ENCODE assay signal across 17 cellular contexts in the genomic region with DNA sequence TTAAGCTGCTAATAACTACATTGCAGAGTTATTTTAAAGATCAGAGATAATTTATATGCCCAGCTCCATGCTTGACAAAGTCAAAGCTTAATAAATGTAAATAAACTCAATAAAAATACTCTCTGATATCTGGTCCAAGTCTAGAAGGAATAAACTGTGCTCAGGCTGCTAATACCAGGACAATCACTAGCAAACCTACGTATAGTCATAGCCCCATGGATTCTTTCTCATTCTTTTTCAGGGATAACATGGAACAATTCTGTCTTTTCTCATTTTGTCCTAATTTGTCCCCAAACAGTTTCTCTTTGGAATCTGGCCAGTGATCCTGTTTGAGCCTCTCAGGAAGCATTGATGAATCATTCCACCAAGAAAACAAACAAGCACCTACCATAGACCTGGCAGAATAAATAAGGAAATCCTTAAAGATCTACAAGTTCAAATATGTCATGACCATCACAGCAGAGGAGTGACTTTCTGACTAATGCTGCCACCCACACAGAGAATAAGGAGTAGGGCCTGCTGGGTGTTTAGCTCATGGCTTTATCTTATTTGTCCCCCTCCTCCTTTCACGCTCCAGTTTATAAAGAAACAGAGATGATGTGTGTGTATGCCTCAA. TPM values are rescaled to one million over a fixed set of nuclear protein-coding genes. Genes with fewer than 3 reads are reported as not detected.
A peak's percentile ranks its signal among the peaks of the same experiment; 100 is the strongest.
DNase-seq lines count a peak whose midpoint lies in the region; ATAC-seq and TF ChIP-seq lines count a peak whose summit lies in the region.
"Had no signal": no experiment of that assay in that cellular context is flagged by ENCODE, and none has a peak within 500 bp of the region (broad histone marks: within the 10 kb centered on the region; RNA-seq: fewer than 3 reads in every experiment).

No MANE protein-coding gene starts in this region.

- H3K4me3 ChIP-seq in GM23338 (no peak overlapping the region), fibroblast of mammary gland (ENCODE audit: control insufficient read depth, low read depth, low read length) (no peak overlapping the region), prostate gland (no peak overlapping the region)
- no peak overlapping the region for H3K4me3 ChIP-seq in CD4-positive, alpha-beta memory T cell (ENCODE audit: low read length in 2 of 2)

- in situ Hi-C loops in G401 (cut with HindIII; ENCODE audit: low sequenced_read_pairs): no loop called here

- H3K4me3 Mint-ChIP-seq in GM23338: no peak overlapping the region
- H3K4me3 Mint-ChIP-seq in CD4-positive, alpha-beta memory T cell: no peak overlapping the region
- H3K4me3 Mint-ChIP-seq: activated CD8-positive, alpha-beta T cell treated with anti-CD3 and anti-CD28 coated beads for 36 hours had no signal

- POLR2A ChIA-PET in RWPE1 (lab: Yijun Ruan, JAX; ENCODE audit: low non-redundant PET): no interaction called here
- POLR2A ChIA-PET in CD4-positive, alpha-beta memory T cell (lab: Charles Lee; ENCODE audit: partially characterized antibody): no interaction called here

- no peaks in the 10 kb centered on the region for H3F3A ChIP-seq in GM23338 (replicated peaks; ENCODE audit: low read depth)

- no peak for TF ChIP-seq POLR2A in prostate gland (IDR thresholded peaks at IDR 0.05)

- H3K27me3 Mint-ChIP-seq in GM23338 (ENCODE audit: insufficient read depth, low read depth, poor library complexity): peaks cover 7% of the 10 kb centered on the region
- no peaks in the 10 kb centered on the region for H3K27me3 Mint-ChIP-seq in CD4-positive, alpha-beta memory T cell
- H3K27me3 Mint-ChIP-seq: activated CD8-positive, alpha-beta T cell treated with anti-CD3 and anti-CD28 coated beads for 36 hours had no signal

- intact Hi-C loops in CD4-positive, alpha-beta memory T cell (cut with micrococcal nuclease): no loop called here
- intact Hi-C loops in prostate gland (cut with DNase I): no loop called here

- peaks cover 34% of the 10 kb centered on the region for H3K4me1 Mint-ChIP-seq in GM23338
- H3K4me1 Mint-ChIP-seq in CD4-positive, alpha-beta memory T cell: peaks cover 0 to 5% (median under 1%) of the 10 kb centered on the region in 4 donors

- H3K4me2 ChIP-seq in GM23338: no peak overlapping the region
- H3K4me2 ChIP-seq: KMS-11 had no signal

- DNase-seq in GM23338 (ENCODE audit: low spot score) (no peak), RWPE1 (ENCODE audit: low spot score) (peak; percentile 44), fibroblast of mammary gland (ENCODE audit: low read depth) (peak; percentile 43), renal cortical epithelial cell (ENCODE audit: low read depth) (peak; percentile 90), G401 (ENCODE audit: low spot score) (no peak), prostate gland (ENCODE audit: low spot score) (no peak)
- no peak for DNase-seq in CD4-positive, alpha-beta memory T cell
- DNase-seq in stimulated activated naive CD4-positive, alpha-beta T cell treated with Interleukin-2 at 50 U/mL for 16 hours (lab: John Stamatoyannopoulos, UW): no peak
- DNase-seq: activated CD8-positive, alpha-beta T cell treated with anti-CD3 and anti-CD28 coated beads for 36 hours; activated naive CD4-positive, alpha-beta T cell treated with anti-CD3 and anti-CD28 coated beads, Interleukin-2, amount 50 U/mL, for 16 hours; midbrain; NCI-H2171; posterior cingulate gyrus; stimulated activated CD4-positive, alpha-beta T cell treated with anti-CD3 and anti-CD28 coated beads, Interleukin-4, amount 100 ng/mL, for 1 hour; stimulated activated naive CD8-positive, alpha-beta T cell treated with anti-CD3 and anti-CD28 coated beads, Interleukin-15, Interleukin-2, amounts not matched to agents 100 U/mL and 50 U/mL, for 24 hours had no signal

- no peaks in the 10 kb centered on the region for H3K9me3 ChIP-seq in CD4-positive, alpha-beta memory T cell (ENCODE audit: control insufficient read depth in 1 of 2, low read length in 2 of 2)
- no peaks in the 10 kb centered on the region for H3K9me3 ChIP-seq in prostate gland

- no peaks in the 10 kb centered on the region for H3K9me2 ChIP-seq in GM23338 (ENCODE audit: insufficient read depth)

- H3K27me3 ChIP-seq in GM23338 (ENCODE audit: insufficient read depth) (no peaks in the 10 kb centered on the region), prostate gland (replicated peaks; ENCODE audit: insufficient read depth) (no peaks in the 10 kb centered on the region)
- H3K27me3 ChIP-seq in CD4-positive, alpha-beta memory T cell (ENCODE audit: insufficient read depth, low read length): no peaks in the 10 kb centered on the region

- no peaks in the 10 kb centered on the region for H3K9me3 Mint-ChIP-seq in GM23338
- no peaks in the 10 kb centered on the region for H3K9me3 Mint-ChIP-seq in CD4-positive, alpha-beta memory T cell
- H3K9me3 Mint-ChIP-seq: activated CD8-positive, alpha-beta T cell treated with anti-CD3 and anti-CD28 coated beads for 36 hours had no signal

- H2AFZ ChIP-seq in GM23338: no peak overlapping the region

- H3K27ac ChIP-seq in GM23338 (ENCODE audit: low read depth) (peak overlapping the region; percentile 7), RWPE1 (no peak overlapping the region), prostate gland (no peak overlapping the region)
- no peak overlapping the region for H3K27ac ChIP-seq in CD4-positive, alpha-beta memory T cell (ENCODE audit: low read depth, low read length)
- H3K27ac ChIP-seq: KMS-11 had no signal

- peaks cover 20% of the 10 kb centered on the region for H3K4me1 ChIP-seq in GM23338 (ENCODE audit: insufficient read depth)
- no peaks in the 10 kb centered on the region for H3K4me1 ChIP-seq in CD4-positive, alpha-beta memory T cell (ENCODE audit: insufficient read depth, low read length)
- no peaks in the 10 kb centered on the region for H3K4me1 ChIP-seq in prostate gland (replicated peaks)

- H3K27ac Mint-ChIP-seq in GM23338: 0 out of 2 replicates have a peak overlapping the region, but pooled peaks have one; percentile 96
- H3K27ac Mint-ChIP-seq in CD4-positive, alpha-beta memory T cell: no peak overlapping the region
- H3K27ac Mint-ChIP-seq: activated CD8-positive, alpha-beta T cell treated with anti-CD3 and anti-CD28 coated beads for 36 hours had no signal

- WGBS in prostate gland: 44% methylated on average over 2 of the region's 2 CpGs

- H3K36me3 ChIP-seq in GM23338 (ENCODE audit: insufficient read depth): no peaks in the 10 kb centered on the region
- no peaks in the 10 kb centered on the region for H3K36me3 ChIP-seq in CD4-positive, alpha-beta memory T cell (ENCODE audit: insufficient read depth, low read length)
- no peaks in the 10 kb centered on the region for H3K36me3 ChIP-seq in prostate gland

- CTCF ChIA-PET in RWPE1 (lab: Yijun Ruan, JAX): interaction anchor here (0.6 to 1.1 kb wide), 3 partner anchors 12 to 1174 kb away, joined by 4 to 7 read pairs (median 6); no protein-coding TSS in a partner anchor
- CTCF ChIA-PET in CD4-positive, alpha-beta memory T cell (lab: Charles Lee; ENCODE audit: partially characterized antibody): interaction anchor here (1.4 kb wide), 1 partner anchor 28 kb away, joined by 9 read pairs; no protein-coding TSS in a partner anchor

- TF ChIP-seq CTCF in GM23338 (conservative IDR thresholded peaks at IDR 0.05; ENCODE audit: low read depth in 2 of 2): no peak
- no peak for TF ChIP-seq CTCF in RWPE1 (conservative IDR thresholded peaks at IDR 0.05; ENCODE audit: low read depth)
- TF ChIP-seq CTCF in fibroblast of mammary gland (conservative IDR thresholded peaks at IDR 0.05; ENCODE audit: control insufficient read depth, insufficient read depth, low read depth, low read length): no peak
- no peak for TF ChIP-seq CTCF in prostate gland (IDR thresholded peaks at IDR 0.05)

- no peaks in the 10 kb centered on the region for H4K20me1 ChIP-seq in GM23338 (replicated peaks; ENCODE audit: insufficient read depth)

- ATAC-seq in GM23338: no peak
- ATAC-seq: activated CD8-positive, alpha-beta T cell treated with anti-CD3 and anti-CD28 coated beads for 36 hours; stimulated activated naive CD8-positive, alpha-beta T cell treated with anti-CD3 and anti-CD28 coated beads, Interleukin-15, Interleukin-2, amounts not matched to agents 100 U/mL and 50 U/mL, for 24 hours had no signal

- H3K79me2 ChIP-seq in GM23338 (replicated peaks; ENCODE audit: insufficient read depth): no peaks in the 10 kb centered on the region

- H3K36me3 Mint-ChIP-seq in GM23338 (ENCODE audit: low read depth): no peaks in the 10 kb centered on the region
- peaks cover 0 to 26% of the 10 kb centered on the region in 2 donors for H3K36me3 Mint-ChIP-seq in CD4-positive, alpha-beta memory T cell

TF ChIP-seq in GM23338, 12 proteins besides CTCF, POLR2A, EP300 and RAD21 (continues in another document):
- no peak for TF ChIP-seq STAT1 (IDR thresholded peaks at IDR 0.05; ENCODE audit: unreplicated experiment)
- no peak for TF ChIP-seq NANOG (IDR thresholded peaks at IDR 0.05; ENCODE audit: borderline replicate concordance)
- TF ChIP-seq EZH2 (IDR thresholded peaks at IDR 0.05; ENCODE audit: low read depth, unreplicated experiment): no peak
- TF ChIP-seq JUNB (IDR thresholded peaks at IDR 0.05; ENCODE audit: unreplicated experiment): no peak
- no peak for TF ChIP-seq EZH2phosphoT487 (IDR thresholded peaks at IDR 0.05; ENCODE audit: unreplicated experiment)
- no peak for TF ChIP-seq ZNF331 (CRISPR knock-in tag; IDR thresholded peaks at IDR 0.05; ENCODE audit: low read depth)
- no peak for TF ChIP-seq CREB1 (CRISPR knock-in tag; IDR thresholded peaks at IDR 0.05; ENCODE audit: low read depth)

RNA-seq across cellular contexts. Expression of a gene that starts 14.1 kb away (rescaled TPM):
- total RNA-seq in GM23338 (2014; rRNA removed; shearing (Covaris generic)): not detected in 2 replicates
- polyA plus RNA-seq in GM23338 (2016; fragmentation: Nextera tagmentation; extraction: Ambion mirVana): not detected in 2 replicates
- total RNA-seq in renal cortical epithelial cell: not detected in 2 replicates
- total RNA-seq in G401 (2014; rRNA removed; shearing (Covaris generic)): not detected in 2 replicates
- not detected for total RNA-seq in CD4-positive, alpha-beta memory T cell
- not detected for polyA plus RNA-seq in CD4-positive, alpha-beta memory T cell
- under 1 TPM in 1 of 2 donors, not detected in 1; 0.46 TPM for total RNA-seq in prostate gland
- total RNA-seq: activated CD8-positive, alpha-beta T cell treated with anti-CD3 and anti-CD28 coated beads for 36 hours; T-helper 2 cell treated with Interferon-gamma antibody and Interleukin-4, amounts not matched to agents 100 ng/mL and 5 ng/mL, for 36 hours had no signal

RNA-seq across cellular contexts. Expression of a gene that starts 46.7 kb away (rescaled TPM):
- 23.2 and 32.2 TPM in 2 replicates for total RNA-seq in GM23338 (2014; rRNA removed; shearing (Covaris generic))
- 10.2 TPM in 2 replicates for polyA plus RNA-seq in GM23338 (2016; fragmentation: Nextera tagmentation; extraction: Ambion mirVana)
- 3.8 and 19.4 TPM in 2 replicates for total RNA-seq in renal cortical epithelial cell
- 5.6 and 11.1 TPM in 2 replicates for total RNA-seq in G401 (2014; rRNA removed; shearing (Covaris generic))
- 1 to 10 TPM; 1.6 to 1.9 TPM for total RNA-seq in CD4-positive, alpha-beta memory T cell
- 1 to 10 TPM; 1.4 to 2.6 TPM for polyA plus RNA-seq in CD4-positive, alpha-beta memory T cell
- 10 to 100 TPM; 28.6 to 83.5 TPM for total RNA-seq in prostate gland

Comparison
In these comparisons a context has a peak if more than half of its experiments do, and no peak if none do; other contexts are left out.
1. DNase-seq: peak in RWPE1 (single experiment), fibroblast of mammary gland (single experiment) and renal cortical epithelial cell (single experiment); none in GM23338 (single experiment), G401 (single experiment), CD4-positive, alpha-beta memory T cell (0 of 5), prostate gland (single experiment) and stimulated activated naive CD4-positive, alpha-beta T cell treated with Interleukin-2 at 50 U/mL for 16 hours (single experiment).